ENCODE assay signal across 8 cellular contexts in the genomic region with DNA sequence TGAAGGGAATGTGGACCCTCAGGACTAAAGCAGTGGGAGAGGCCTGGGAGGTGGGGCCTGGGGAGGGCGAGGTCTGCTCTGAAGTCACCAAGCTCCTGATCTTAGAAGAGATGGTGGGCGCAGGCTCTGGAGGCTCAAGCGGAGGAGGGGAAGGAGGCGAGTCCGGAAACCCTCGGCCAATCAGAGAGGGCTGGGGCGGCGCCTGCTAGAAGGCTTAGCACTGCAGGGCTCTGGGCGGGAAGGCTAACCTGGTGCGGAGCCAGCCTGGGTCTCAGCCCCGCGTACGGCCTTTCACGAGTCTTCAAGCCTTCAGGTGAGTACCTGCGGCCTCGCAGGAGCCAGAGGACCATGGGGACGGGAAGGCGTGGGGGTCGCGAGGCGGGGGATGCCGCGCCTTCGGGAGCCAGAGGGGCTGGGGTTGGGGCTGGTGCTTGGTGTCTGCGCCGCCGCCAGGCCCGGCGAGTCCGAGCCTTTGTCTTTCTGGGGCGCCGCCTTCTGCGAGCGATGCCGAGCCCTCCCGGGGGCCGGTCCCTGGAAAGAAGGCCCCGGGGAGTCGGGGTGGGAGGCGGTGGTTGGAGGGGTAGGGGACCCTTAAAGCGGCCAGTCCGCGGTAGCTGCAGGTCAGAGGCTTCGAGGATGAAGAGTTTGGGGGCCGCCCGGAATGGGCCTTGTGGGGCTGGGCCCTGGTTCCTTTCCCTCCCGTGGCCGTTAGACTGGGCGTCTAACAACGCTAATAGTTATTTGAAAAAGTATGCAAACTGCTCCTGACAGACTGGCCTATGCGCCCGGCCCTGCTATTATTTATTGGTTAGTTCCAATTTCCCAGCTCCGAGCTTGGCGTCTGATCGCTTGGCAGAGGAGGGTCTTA. TPM values are rescaled to one million over a fixed set of nuclear protein-coding genes. Genes with fewer than 3 reads are reported as not detected.
DNase-seq lines count a peak whose midpoint lies in the region; ATAC-seq and TF ChIP-seq lines count a peak whose summit lies in the region.
"Not testable (repeated sequence)": the region's sequence is repeated elsewhere in the genome, so short reads cannot be mapped to it uniquely, and the experiment has no call there.

A gene (plus strand): TSS at position 217 of the 868 bp plus-strand sequence.

- not testable (repeated sequence) for H3K27ac Mint-ChIP-seq in activated CD8-positive, alpha-beta memory T cell treated with anti-CD3 and anti-CD28 coated beads, Interleukin-2, amount 10 ng/mL, durations not matched to agents 7 days and 5 days; natural killer cell

- H3K27me3 ChIP-seq in A673 (replicated peaks; ENCODE audit: insufficient read depth, low read depth, low read length, poor library complexity), result not testable (repeated sequence)

- ATAC-seq in GM19035 (IDR thresholded peaks at IDR 0.05; ENCODE audit: unreplicated experiment) (peak; percentile 100), GM21723 (IDR thresholded peaks at IDR 0.05; ENCODE audit: unreplicated experiment) (peak; percentile 99), HG02981 (IDR thresholded peaks at IDR 0.05; ENCODE audit: unreplicated experiment) (peak; percentile 99), HG03521 (IDR thresholded peaks at IDR 0.05; ENCODE audit: unreplicated experiment) (peak; percentile 100), natural killer cell (peak; percentile 92 to 99 (median 98))
- ATAC-seq in activated CD8-positive, alpha-beta memory T cell treated with anti-CD3 and anti-CD28 coated beads, Interleukin-2, amount 10 ng/mL, durations not matched to agents 7 days and 5 days, result peak; percentile 98

- intact Hi-C loops in A673 (cut with micrococcal nuclease; ENCODE audit: unreplicated experiment); natural killer cell (cut with micrococcal nuclease): not testable (repeated sequence)

- H3K4me1 Mint-ChIP-seq in activated CD8-positive, alpha-beta memory T cell treated with anti-CD3 and anti-CD28 coated beads, Interleukin-2, amount 10 ng/mL, durations not matched to agents 7 days and 5 days; natural killer cell: not testable (repeated sequence)

- H3K36me3 ChIP-seq in A673 (ENCODE audit: insufficient read depth, low read length, poor library complexity, severe bottlenecking), result not testable (repeated sequence)

- not testable (repeated sequence) for H3K4me3 Mint-ChIP-seq in activated CD8-positive, alpha-beta memory T cell treated with anti-CD3 and anti-CD28 coated beads, Interleukin-2, amount 10 ng/mL, durations not matched to agents 7 days and 5 days; natural killer cell

- POLR2A ChIA-PET in A673 (lab: Charles Lee; ENCODE audit: low non-redundant PET), result not testable (repeated sequence)

- not testable (repeated sequence) for H3K27ac ChIP-seq in A673 (ENCODE audit: low read depth, low read length, poor library complexity, severe bottlenecking)

- not testable (repeated sequence) for H3K9me3 ChIP-seq in A673 (ENCODE audit: low read depth, low read length, poor library complexity, severe bottlenecking)

- DNase-seq in A673 (ENCODE audit: low spot score); activated CD8-positive, alpha-beta memory T cell treated with anti-CD3 and anti-CD28 coated beads, Interleukin-2, amount 10 ng/mL, durations not matched to agents 7 days and 5 days; glomerular endothelial cell (ENCODE audit: extremely low read depth, low read depth, low spot score); natural killer cell: not testable (repeated sequence)

- CTCF ChIA-PET in A673 (lab: Charles Lee); activated CD8-positive, alpha-beta memory T cell treated with anti-CD3 and anti-CD28 coated beads, Interleukin-2, amount 10 ng/mL, durations not matched to agents 7 days and 5 days (lab: Charles Lee): not testable (repeated sequence)

- H3K27me3 Mint-ChIP-seq in activated CD8-positive, alpha-beta memory T cell treated with anti-CD3 and anti-CD28 coated beads, Interleukin-2, amount 10 ng/mL, durations not matched to agents 7 days and 5 days; natural killer cell (ENCODE audit: low read depth in 2 of 2): not testable (repeated sequence)

- BruUV-seq in A673 (replicated peaks; lab: Mats Ljungman, UMichigan), result not testable (repeated sequence)

- not testable (repeated sequence) for H3K4me1 ChIP-seq in A673 (ENCODE audit: insufficient read depth, low read length, poor library complexity, severe bottlenecking)

- not testable (repeated sequence) for H3K36me3 Mint-ChIP-seq in activated CD8-positive, alpha-beta memory T cell treated with anti-CD3 and anti-CD28 coated beads, Interleukin-2, amount 10 ng/mL, durations not matched to agents 7 days and 5 days; natural killer cell

- not testable (repeated sequence) for H3K9me3 Mint-ChIP-seq in activated CD8-positive, alpha-beta memory T cell treated with anti-CD3 and anti-CD28 coated beads, Interleukin-2, amount 10 ng/mL, durations not matched to agents 7 days and 5 days (ENCODE audit: low read depth); natural killer cell

- not testable (repeated sequence) for H3K4me3 ChIP-seq in A673 (ENCODE audit: low read depth, low read length, poor library complexity, severe bottlenecking)

- not testable (repeated sequence) for TF ChIP-seq CTCF in A673 (conservative IDR thresholded peaks at IDR 0.05; ENCODE audit: low read depth, low read length); natural killer cell (IDR thresholded peaks at IDR 0.05)

RNA-seq across cellular contexts. Expression of the gene that starts here (rescaled TPM):
- total RNA-seq in A673 (2021) (12.8 and 19.3 TPM in 2 replicates), glomerular endothelial cell (1.5 and 10.2 TPM in 2 replicates), natural killer cell (10 to 100 TPM in 1 of 3 donors, 1 to 10 TPM in 2; 3.8 to 10.3 (median 5.4) TPM)
- total RNA-seq in activated CD8-positive, alpha-beta memory T cell treated with anti-CD3 and anti-CD28 coated beads, Interleukin-2, amount 10 ng/mL, durations not matched to agents 7 days and 5 days, result 10 to 100 TPM in 1 of 2 experiments, 1 to 10 TPM in 1; 9.3 to 10.5 TPM
